11 cellular contexts compared by ENCODE assay signal in genomic region chr22:42863349-42863911, GRCh38. TPM values are rescaled to one million over a fixed set of nuclear protein-coding genes. Genes with fewer than 3 reads are reported as not detected.
DNase-seq lines count a peak whose midpoint lies in the region; ATAC-seq and TF ChIP-seq lines count a peak whose summit lies in the region.
"Had no signal": no experiment of that assay in that cellular context is flagged by ENCODE, and none has a peak within 500 bp of the region (broad histone marks: within the 10 kb centered on the region; RNA-seq: fewer than 3 reads in every experiment).

No MANE protein-coding gene starts in this region.

- H3K4me3 ChIP-seq in fibroblast of mammary gland (ENCODE audit: control insufficient read depth, low read depth, low read length), result no peak overlapping the region
- H3K4me3 ChIP-seq in tibial nerve, result no peak overlapping the region
- H3K4me3 ChIP-seq: skin epidermis had no signal

- H3K27ac ChIP-seq in tibial nerve, result no peak overlapping the region

- TF ChIP-seq EP300 in tibial nerve (IDR thresholded peaks at IDR 0.05), result no peak

- no peak for TF ChIP-seq CTCF in fibroblast of mammary gland (conservative IDR thresholded peaks at IDR 0.05; ENCODE audit: control insufficient read depth, insufficient read depth, low read depth, low read length)
- no peak for TF ChIP-seq CTCF in tibial nerve (IDR thresholded peaks at IDR 0.05)

- no peaks in the 10 kb centered on the region for H3K27me3 Mint-ChIP-seq in activated T-cell treated with anti-CD3 and anti-CD28 coated beads, Interleukin-2, amount 50 U/mL, for 24 hours
- H3K27me3 Mint-ChIP-seq in T-helper 1 cell treated with Interleukin-12 subunit alpha and Interleukin-12 subunit beta and Interleukin-4 antibody, amounts not matched to agents 30 μg/mL and 1 μg/mL, for 36 hours (ENCODE audit: low read depth), result no peaks in the 10 kb centered on the region
- H3K27me3 Mint-ChIP-seq: brain had no signal

- H3K4me1 Mint-ChIP-seq in activated T-cell treated with anti-CD3 and anti-CD28 coated beads, Interleukin-2, amount 50 U/mL, for 24 hours (ENCODE audit: low read depth), result peaks cover 28% of the 10 kb centered on the region
- H3K4me1 Mint-ChIP-seq in T-helper 1 cell treated with Interleukin-12 subunit alpha and Interleukin-12 subunit beta and Interleukin-4 antibody, amounts not matched to agents 30 μg/mL and 1 μg/mL, for 36 hours (ENCODE audit: low read depth), result peaks cover 3% of the 10 kb centered on the region

- peak overlapping the region; percentile 90 for H3K27ac Mint-ChIP-seq in activated T-cell treated with anti-CD3 and anti-CD28 coated beads, Interleukin-2, amount 50 U/mL, for 24 hours
- peak overlapping the region; percentile 6 for H3K27ac Mint-ChIP-seq in T-helper 1 cell treated with Interleukin-12 subunit alpha and Interleukin-12 subunit beta and Interleukin-4 antibody, amounts not matched to agents 30 μg/mL and 1 μg/mL, for 36 hours

- DNase-seq in activated T-cell treated with anti-CD3 and anti-CD28 coated beads, Interleukin-2, amount 50 U/mL, for 24 hours, result peak; percentile 48
- no peak for DNase-seq in activated T-cell treated with anti-CD3 and anti-CD28 coated beads, Interleukin-2, amount 50 U/mL, for 1 hour
- peak; percentile 90 for DNase-seq in fibroblast of mammary gland (ENCODE audit: low read depth)
- DNase-seq in stromal cell of bone marrow (ENCODE audit: low read depth), result peak; percentile 35
- no peak for DNase-seq in tibial nerve (ENCODE audit: low spot score in 2 of 2)
- DNase-seq in medulla oblongata (ENCODE audit: extremely low spot score), result no peak
- DNase-seq: DMS153 had no signal

- peak overlapping the region; percentile 23 for H3K4me3 Mint-ChIP-seq in activated T-cell treated with anti-CD3 and anti-CD28 coated beads, Interleukin-2, amount 50 U/mL, for 24 hours
- peak overlapping the region; percentile 56 for H3K4me3 Mint-ChIP-seq in T-helper 1 cell treated with Interleukin-12 subunit alpha and Interleukin-12 subunit beta and Interleukin-4 antibody, amounts not matched to agents 30 μg/mL and 1 μg/mL, for 36 hours
- H3K4me3 Mint-ChIP-seq: brain had no signal

- peaks cover 22% of the 10 kb centered on the region for H3K36me3 Mint-ChIP-seq in activated T-cell treated with anti-CD3 and anti-CD28 coated beads, Interleukin-2, amount 50 U/mL, for 24 hours (ENCODE audit: low read depth)
- H3K36me3 Mint-ChIP-seq in T-helper 1 cell treated with Interleukin-12 subunit alpha and Interleukin-12 subunit beta and Interleukin-4 antibody, amounts not matched to agents 30 μg/mL and 1 μg/mL, for 36 hours (ENCODE audit: low read depth), result peaks cover 4% of the 10 kb centered on the region

- H3K27me3 ChIP-seq in tibial nerve, result no peaks in the 10 kb centered on the region

- H3K4me1 ChIP-seq in tibial nerve, result peaks cover 0 to 16% (median 0%) of the 10 kb centered on the region in 4 donors

- TF ChIP-seq POLR2A in tibial nerve (IDR thresholded peaks at IDR 0.05), result no peak

- H3K9me3 Mint-ChIP-seq in activated T-cell treated with anti-CD3 and anti-CD28 coated beads, Interleukin-2, amount 50 U/mL, for 24 hours, result peaks cover 6% of the 10 kb centered on the region
- H3K9me3 Mint-ChIP-seq in T-helper 1 cell treated with Interleukin-12 subunit alpha and Interleukin-12 subunit beta and Interleukin-4 antibody, amounts not matched to agents 30 μg/mL and 1 μg/mL, for 36 hours, result peaks cover 14% of the 10 kb centered on the region
- H3K9me3 Mint-ChIP-seq: brain had no signal

- peaks cover 0 to 7% (median 0%) of the 10 kb centered on the region in 3 donors for H3K36me3 ChIP-seq in tibial nerve

- no peak for ATAC-seq in HG03565 (IDR thresholded peaks at IDR 0.05; ENCODE audit: unreplicated experiment)

- H3K9me3 ChIP-seq in tibial nerve, result no peaks in the 10 kb centered on the region

- WGBS in tibial nerve, 2 donors, result 72 to 73% methylated on average over 4 of the region's 4 CpGs

RNA-seq across cellular contexts. Expression of gene ARFGAP3, which starts 6.4 kb away (rescaled TPM):
- 10 to 100 TPM; 36.9 to 78.6 (median 52.0) TPM for total RNA-seq in tibial nerve

Comparison
In these comparisons a context has a peak if more than half of its experiments do, and no peak if none do; other contexts are left out.
1. DNase-seq: peak in activated T-cell treated with anti-CD3 and anti-CD28 coated beads, Interleukin-2, amount 50 U/mL, for 24 hours (single experiment), fibroblast of mammary gland (single experiment) and stromal cell of bone marrow (single experiment); none in activated T-cell treated with anti-CD3 and anti-CD28 coated beads, Interleukin-2, amount 50 U/mL, for 1 hour (single experiment), tibial nerve (0 of 2) and medulla oblongata (single experiment).